24 cellular contexts compared by ENCODE assay signal in genomic region chr7:25863727-25864116, GRCh38.
DNase-seq lines count a peak whose midpoint lies in the region; ATAC-seq, FAIRE-seq and TF ChIP-seq lines count a peak whose summit lies in the region.
"Had no signal": no experiment of that assay in that cellular context is flagged by ENCODE, and none has a peak within 500 bp of the region (broad histone marks: within the 10 kb centered on the region; RNA-seq: fewer than 3 reads in every experiment).

No MANE protein-coding gene starts in this region.

- H3K4me3 ChIP-seq in HEK293 (ENCODE audit: low read depth, low read length) (no peak overlapping the region), K562 (peak overlapping the region; percentile 32; the same call in 1 of the 2 replicates), osteoblast (ENCODE audit: insufficient read depth, low read length) (no peak overlapping the region)
- H3K4me3 ChIP-seq: coronary artery, esophagus muscularis mucosa, pancreas, SJCRH30 had no signal

- peaks cover 14% of the 10 kb centered on the region for H3K4me1 ChIP-seq in HEK293 (ENCODE audit: control insufficient read depth, insufficient read depth, low read length)
- peaks cover 0 to 11% of the 10 kb centered on the region in 2 experiments; a peak in 2 of 5 replicates for H3K4me1 ChIP-seq in K562 (replicated peaks in 1 of 2; ENCODE audit: control insufficient read depth in 2 of 2, insufficient read depth in 2 of 2, low read length in 2 of 2)
- peaks cover 4% of the 10 kb centered on the region for H3K4me1 ChIP-seq in osteoblast (ENCODE audit: insufficient read depth, low read length)
- H3K4me1 ChIP-seq: BLaER1 treated with 17β-estradiol and CSF1 and Interleukin-3, amounts not matched to agents 10 nM and 100 nM; pancreas had no signal

- TF ChIP-seq POLR2A in K562 (conservative IDR thresholded peaks at IDR 0.05), result no peak

- H4K20me1 ChIP-seq in K562 (replicated peaks; ENCODE audit: control insufficient read depth, insufficient read depth, low read length) (no peaks in the 10 kb centered on the region), osteoblast (ENCODE audit: insufficient read depth, low read length) (no peaks in the 10 kb centered on the region)

- intact Hi-C loops in K562 (cut with micrococcal nuclease), result no loop called here

- no peak for DNase-seq in activated T-cell treated with anti-CD3 and anti-CD28 coated beads, Interleukin-2, amount 50 U/mL, for 24 hours
- no peak for DNase-seq in activated T-cell treated with anti-CD3 and anti-CD28 coated beads for 4 hours
- DNase-seq in K562 (ENCODE audit: extremely low read depth in 1 of 4, low spot score in 3 of 4), result no peak
- no peak for DNase-seq in stimulated activated naive B cell treated with anti-CD40 and anti-IgM and Interleukin-4, amounts not matched to agents 10 μg/mL and 1 μg/mL and 100 μg/mL, for 72 hours
- no peak for DNase-seq in osteoblast (ENCODE audit: insufficient read length, low spot score, missing footprints)
- DNase-seq: activated CD4-positive, alpha-beta T cell treated with anti-CD3 and anti-CD28 coated beads, Interleukin-2, amount 50 U/mL, for 1 hour; activated effector memory CD4-positive, alpha-beta T cell treated with anti-CD3 and anti-CD28 coated beads, Interleukin-2, amount 50 U/mL, for 16 hours; effector memory CD8-positive, alpha-beta T cell; foreskin melanocyte; MM.1S; naive thymus-derived CD8-positive, alpha-beta T cell; NCI-H1436; NCI-H510A treated with DMSO at 0.1 percent for 48 hours; pancreas; SJCRH30; T-helper 17 cell had no signal

- no peak for TF ChIP-seq RAD21 in K562 (CRISPR knock-in tag; conservative IDR thresholded peaks at IDR 0.05 in 1 of 2, IDR thresholded peaks at IDR 0.05 in 1 of 2)

- peak overlapping the region; percentile 70 for H2AFZ ChIP-seq in K562 (ENCODE audit: low read depth, low read length)
- no peak overlapping the region for H2AFZ ChIP-seq in osteoblast (ENCODE audit: low read length)

- TF ChIP-seq CTCF in HEK293 (tag by site-specific recombination; IDR thresholded peaks at IDR 0.05) (no peak), K562 (IDR thresholded peaks at IDR 0.05 in 2 of 3, conservative IDR thresholded peaks at IDR 0.05 in 1 of 3; ENCODE audit: insufficient read depth in 2 of 3, low read depth in 1 of 3, low read length in 3 of 3) (no peak), osteoblast (IDR thresholded peaks at IDR 0.05; ENCODE audit: extremely low read depth, low read depth, low read length) (no peak)

- H3K4me1 Mint-ChIP-seq in activated T-cell treated with anti-CD3 and anti-CD28 coated beads, Interleukin-2, amount 50 U/mL, for 24 hours (ENCODE audit: low read depth), result peaks cover 25% of the 10 kb centered on the region
- peaks cover 5 to 21% of the 10 kb centered on the region in 2 donors for H3K4me1 Mint-ChIP-seq in stimulated activated naive B cell treated with anti-CD40 and anti-IgM and Interleukin-4, amounts not matched to agents 10 μg/mL and 1 μg/mL and 100 μg/mL, for 72 hours

- in situ Hi-C loops in K562 (cut with MboI), result no loop called here

- no peak for ATAC-seq in K562
- no peak for ATAC-seq in stimulated activated naive B cell treated with anti-CD40 and anti-IgM and Interleukin-4, amounts not matched to agents 10 μg/mL and 1 μg/mL and 100 μg/mL, for 72 hours (replicated peaks)
- no peak for ATAC-seq in HG02973 (IDR thresholded peaks at IDR 0.05; ENCODE audit: unreplicated experiment)
- ATAC-seq: effector memory CD8-positive, alpha-beta T cell; left lobe of liver; naive thymus-derived CD8-positive, alpha-beta T cell; pancreas; stimulated activated effector memory CD8-positive, alpha-beta T cell treated with anti-CD3 and anti-CD28 coated beads, Interleukin-12 subunit alpha, Interleukin-12 subunit beta, amount 100 ng/mL, for 72 hours; T-helper 17 cell had no signal

- peak overlapping the region; percentile 37 for H3K27ac Mint-ChIP-seq in activated T-cell treated with anti-CD3 and anti-CD28 coated beads, Interleukin-2, amount 50 U/mL, for 24 hours
- peak overlapping the region; percentile 25 for H3K27ac Mint-ChIP-seq in stimulated activated naive B cell treated with anti-CD40 and anti-IgM and Interleukin-4, amounts not matched to agents 10 μg/mL and 1 μg/mL and 100 μg/mL, for 72 hours
- H3K27ac Mint-ChIP-seq: stimulated activated effector memory CD8-positive, alpha-beta T cell treated with anti-CD3 and anti-CD28 coated beads, Interleukin-12 subunit alpha, Interleukin-12 subunit beta, amount 100 ng/mL, for 72 hours; T-helper 17 cell had no signal

- 18% methylated on average over 3 of the region's 3 CpGs for WGBS in K562 (ENCODE audit: insufficient coverage, low coverage, missing lambda C conversion rate)

- CTCF ChIA-PET in HEK293 (lab: Yijun Ruan, JAX), result interaction anchor here (2.3 kb wide), 1 partner anchor 29 kb away, joined by 9 read pairs; no protein-coding TSS in a partner anchor
- CTCF ChIA-PET in K562 (lab: Yijun Ruan, JAX; ENCODE audit: low intra/inter-chr PET ratio), result interaction anchor here (0.6 kb wide), 1 partner anchor 818 kb away, joined by 5 read pairs; no protein-coding TSS in a partner anchor

- POLR2A ChIA-PET in HEK293 (lab: Yijun Ruan, JAX) (no interaction called here), K562 (lab: Yijun Ruan, JAX) (no interaction called here)

- peaks cover 34% of the 10 kb centered on the region for H3K27me3 Mint-ChIP-seq in activated T-cell treated with anti-CD3 and anti-CD28 coated beads, Interleukin-2, amount 50 U/mL, for 24 hours
- peaks cover 32 to 36% of the 10 kb centered on the region in 2 donors for H3K27me3 Mint-ChIP-seq in stimulated activated naive B cell treated with anti-CD40 and anti-IgM and Interleukin-4, amounts not matched to agents 10 μg/mL and 1 μg/mL and 100 μg/mL, for 72 hours

- no peak for TF ChIP-seq EP300 in K562 (IDR thresholded peaks at IDR 0.05; ENCODE audit: low read length)

- H3K4me3 Mint-ChIP-seq in activated T-cell treated with anti-CD3 and anti-CD28 coated beads, Interleukin-2, amount 50 U/mL, for 24 hours, result no peak overlapping the region
- peak overlapping the region in 1 of 2 donors; percentile 44 for H3K4me3 Mint-ChIP-seq in stimulated activated naive B cell treated with anti-CD40 and anti-IgM and Interleukin-4, amounts not matched to agents 10 μg/mL and 1 μg/mL and 100 μg/mL, for 72 hours

- peak overlapping the region in 1 of 2 experiments; percentile 60; a peak in 3 of 4 replicates for H3K9ac ChIP-seq in K562 (ENCODE audit: insufficient read depth in 1 of 2, low read depth in 2 of 2, low read length in 2 of 2)
- H3K9ac ChIP-seq: BLaER1 treated with 17β-estradiol and CSF1 and Interleukin-3, amounts not matched to agents 10 nM and 100 nM had no signal

- H3K36me3 ChIP-seq in HEK293 (ENCODE audit: control insufficient read depth in 2 of 2, insufficient read depth in 1 of 2, low read length in 2 of 2) (no peaks in the 10 kb centered on the region), K562 (ENCODE audit: control insufficient read depth, insufficient read depth, low read length) (no peaks in the 10 kb centered on the region), osteoblast (ENCODE audit: insufficient read depth, low read length) (no peaks in the 10 kb centered on the region)
- H3K36me3 ChIP-seq: BLaER1 treated with 17β-estradiol and CSF1 and Interleukin-3, amounts not matched to agents 10 nM and 100 nM; esophagus muscularis mucosa; pancreas; SJCRH30 had no signal

- H3K4me2 ChIP-seq in K562 (ENCODE audit: insufficient read depth, low read length) (no peak overlapping the region), osteoblast (ENCODE audit: insufficient read depth, low read length) (no peak overlapping the region)

- H3K27me3 ChIP-seq in K562 (ENCODE audit: control insufficient read depth in 2 of 2, insufficient read depth in 2 of 2, low read length in 2 of 2) (peaks cover under 1% of the 10 kb centered on the region in 2 experiments; a peak in 1 of 5 replicates), osteoblast (ENCODE audit: insufficient read depth, low read length) (peaks cover 57% of the 10 kb centered on the region)
- H3K27me3 ChIP-seq: SJCRH30 had no signal

- peak overlapping the region; percentile 59 for H3K27ac ChIP-seq in HEK293 (ENCODE audit: extremely low read depth, low read depth, low read length)
- H3K27ac ChIP-seq in K562 (ENCODE audit: extremely low read depth, low read depth, low read length), result peak overlapping the region; percentile 71; the same call in 2 of the 3 replicates
- no peak overlapping the region for H3K27ac ChIP-seq in osteoblast (ENCODE audit: low read depth, low read length)
- H3K27ac ChIP-seq: BLaER1 treated with 17β-estradiol and CSF1 and Interleukin-3, amounts not matched to agents 10 nM and 100 nM; coronary artery; esophagus muscularis mucosa; pancreas; SJCRH30 had no signal

- no peak for FAIRE-seq in K562 (lab: Jason Lieb, UNC)
- FAIRE-seq: bronchial epithelial cell had no signal

- H3K79me2 ChIP-seq in K562 (ENCODE audit: control insufficient read depth, insufficient read depth, low read length) (no peaks in the 10 kb centered on the region), osteoblast (ENCODE audit: insufficient read depth, low read length) (no peaks in the 10 kb centered on the region)

- H3K9me1 ChIP-seq in K562 (ENCODE audit: control insufficient read depth, insufficient read depth, low read length), result no peaks in the 10 kb centered on the region

- peaks cover 15% of the 10 kb centered on the region for H3K9me3 Mint-ChIP-seq in activated T-cell treated with anti-CD3 and anti-CD28 coated beads, Interleukin-2, amount 50 U/mL, for 24 hours
- H3K9me3 Mint-ChIP-seq in stimulated activated naive B cell treated with anti-CD40 and anti-IgM and Interleukin-4, amounts not matched to agents 10 μg/mL and 1 μg/mL and 100 μg/mL, for 72 hours, result peaks cover 5 to 9% of the 10 kb centered on the region in 2 donors

- H3K36me3 Mint-ChIP-seq in activated T-cell treated with anti-CD3 and anti-CD28 coated beads, Interleukin-2, amount 50 U/mL, for 24 hours (ENCODE audit: low read depth), result no peaks in the 10 kb centered on the region
- H3K36me3 Mint-ChIP-seq in stimulated activated naive B cell treated with anti-CD40 and anti-IgM and Interleukin-4, amounts not matched to agents 10 μg/mL and 1 μg/mL and 100 μg/mL, for 72 hours, result peaks cover 0 to 18% of the 10 kb centered on the region in 2 donors

- no peaks in the 10 kb centered on the region for H3K9me3 ChIP-seq in HEK293 (ENCODE audit: control insufficient read depth, insufficient read depth, low read depth, low read length)
- H3K9me3 ChIP-seq in K562 (replicated peaks; ENCODE audit: control insufficient read depth, insufficient read depth, low read depth, low read length), result no peaks in the 10 kb centered on the region
- no peaks in the 10 kb centered on the region for H3K9me3 ChIP-seq in osteoblast (ENCODE audit: low read depth, low read length)
- H3K9me3 ChIP-seq: esophagus muscularis mucosa, pancreas, SJCRH30 had no signal

- BruUV-seq in K562 (replicated peaks; lab: Mats Ljungman, UMichigan), result no TSS peak

TF ChIP-seq in HEK293, 187 proteins besides CTCF, POLR2A, EP300 and RAD21 (continues in another document):
- TF ChIP-seq ZNF585B (tag by site-specific recombination; IDR thresholded peaks at IDR 0.05) (no peak), ZNF292 (tag by site-specific recombination; IDR thresholded peaks at IDR 0.05; ENCODE audit: borderline replicate concordance, low read depth) (no peak)

TF ChIP-seq in K562, 482 proteins besides CTCF, POLR2A, EP300 and RAD21 (continues in another document):
- no peak for TF ChIP-seq PRMT5 (CRISPR knock-in tag; IDR thresholded peaks at IDR 0.05)
- peak; percentile 60 for TF ChIP-seq CBX2 (IDR thresholded peaks at IDR 0.05; ENCODE audit: insufficient read depth, low read length, poor library complexity, severe bottlenecking)
